24 cellular contexts compared by ENCODE assay signal in the genomic region with DNA sequence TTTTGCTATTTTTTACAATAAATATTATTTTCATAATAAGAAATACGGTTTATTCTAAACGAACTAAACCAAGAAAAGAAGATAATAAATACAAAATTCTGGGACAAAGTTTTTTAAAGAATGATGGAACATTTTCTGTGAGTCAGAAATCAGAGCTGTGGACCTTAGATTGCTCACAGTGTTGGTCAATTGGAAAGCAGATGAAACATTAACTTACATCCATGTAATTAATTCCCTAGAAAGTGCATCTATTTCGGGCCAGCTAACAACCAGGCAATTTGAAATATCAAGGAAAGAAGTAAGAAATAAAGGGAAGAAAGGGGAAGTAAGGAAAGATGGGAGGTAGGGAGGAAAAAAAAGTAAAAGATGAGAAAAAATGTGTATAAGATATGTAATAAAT.
DNase-seq lines count a peak whose midpoint lies in the region; ATAC-seq, FAIRE-seq and TF ChIP-seq lines count a peak whose summit lies in the region.
"Had no signal": no experiment of that assay in that cellular context is flagged by ENCODE, and none has a peak within 500 bp of the region (broad histone marks: within the 10 kb centered on the region; RNA-seq: fewer than 3 reads in every experiment).

No MANE protein-coding gene starts in this region.

- H3K9ac ChIP-seq in kidney (ENCODE audit: low read length in 2 of 2) = no peak overlapping the region
- H3K9ac ChIP-seq: BLaER1 had no signal

- TF ChIP-seq CTCF in kidney (IDR thresholded peaks at IDR 0.05; ENCODE audit: borderline replicate concordance, extremely low read depth, insufficient read depth) = no peak

- ATAC-seq in HG03025 (IDR thresholded peaks at IDR 0.05; ENCODE audit: low FRiP score, unreplicated experiment) = no peak

- DNase-seq in kidney = no peak
- peak; percentile 36 for DNase-seq in kidney glomerular epithelial cell (lab: John Stamatoyannopoulos, UW)
- DNase-seq in renal cortical epithelial cell (ENCODE audit: low read depth) = peak; percentile 84
- DNase-seq in NCI-H2196 treated with DMSO at 0.1 percent for 48 hours (lab: John Stamatoyannopoulos, UW; ENCODE audit: unreplicated experiment) = no peak
- no peak for DNase-seq in activated CD4-positive, alpha-beta T cell treated with anti-CD3 and anti-CD28 coated beads, Interleukin-2, amount 50 U/mL, for 4 hours
- DNase-seq in germinal center (ENCODE audit: low spot score) = no peak
- DNase-seq: 8988T; ACHN; BE2C; C1 segment of cervical spinal cord; CD4-positive, alpha-beta memory T cell; CD4-positive, CD25-positive, alpha-beta regulatory T cell; CD8-positive, alpha-beta memory T cell; COR-L47; DMS 273 treated with DMSO at 0.1 percent for 48 hours; DMS79 treated with DMSO at 0.1 percent for 48 hours; GF-D8 had no signal

- FAIRE-seq in colon (lab: Jason Lieb, UNC) (peak; percentile 36), kidney (lab: Jason Lieb, UNC) (peak; percentile 46)
- FAIRE-seq: A204.1, G401.6, GM12891, GM19239 had no signal

- H3K4me1 ChIP-seq in kidney (ENCODE audit: control insufficient read depth in 1 of 2, insufficient read depth in 1 of 2, low read depth in 1 of 2, low read length in 2 of 2) = no peaks in the 10 kb centered on the region
- H3K4me1 ChIP-seq: BE2C, BLaER1 had no signal

- H3K27ac ChIP-seq in kidney (ENCODE audit: low read depth in 2 of 2, low read length in 2 of 2) = no peak overlapping the region
- H3K27ac ChIP-seq: BLaER1 had no signal

- intact Hi-C loops in kidney (cut with DNase I) = no loop called here

- H3K4me3 ChIP-seq in kidney (ENCODE audit: low read length in 2 of 2) = no peak overlapping the region
- H3K4me3 ChIP-seq: BLaER1 had no signal

- H3K9me3 ChIP-seq in kidney (ENCODE audit: control insufficient read depth in 1 of 2, low read length in 2 of 2) = no peaks in the 10 kb centered on the region
- H3K9me3 ChIP-seq: BE2C, BLaER1 had no signal

- no peaks in the 10 kb centered on the region for H3K36me3 ChIP-seq in kidney (ENCODE audit: control insufficient read depth in 1 of 2, insufficient read depth in 2 of 2, low read length in 2 of 2)
- H3K36me3 ChIP-seq: BE2C, BLaER1 had no signal

Comparison
In these comparisons a context has a peak if more than half of its experiments do, and no peak if none do; other contexts are left out.
1. DNase-seq: peak in kidney glomerular epithelial cell (single experiment) and renal cortical epithelial cell (single experiment); none in kidney (single experiment), NCI-H2196 treated with DMSO at 0.1 percent for 48 hours (single experiment), activated CD4-positive, alpha-beta T cell treated with anti-CD3 and anti-CD28 coated beads, Interleukin-2, amount 50 U/mL, for 4 hours (0 of 2) and germinal center (single experiment).